6 cellular contexts compared by ENCODE assay signal in the genomic region with DNA sequence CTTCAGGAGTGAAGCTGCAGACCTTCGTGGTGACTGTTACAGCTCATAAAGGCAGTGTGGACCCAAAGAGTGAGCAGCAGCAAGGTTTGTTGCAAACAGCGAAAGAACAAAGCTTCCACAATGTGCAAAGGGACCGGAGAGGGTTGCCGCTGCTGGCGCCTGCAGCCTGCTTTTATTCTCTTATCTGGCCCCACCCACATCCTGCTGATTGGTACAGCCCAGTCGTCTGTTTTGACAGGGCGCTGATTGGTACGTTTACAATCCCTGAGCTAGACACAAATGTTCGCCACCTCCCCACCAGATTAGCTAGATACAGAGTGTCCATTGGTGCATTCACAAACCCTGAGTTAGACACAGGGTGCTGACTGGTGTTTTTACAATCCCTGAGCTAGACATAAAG. TPM values are rescaled to one million over a fixed set of nuclear protein-coding genes. Genes with fewer than 3 reads are reported as not detected.
DNase-seq lines count a peak whose midpoint lies in the region; ATAC-seq and TF ChIP-seq lines count a peak whose summit lies in the region.
"Not testable (repeated sequence)": the region's sequence is repeated elsewhere in the genome, so short reads cannot be mapped to it uniquely, and the experiment has no call there.

No MANE protein-coding gene starts in this region.

- not testable (repeated sequence) for H3K36me3 ChIP-seq in testis (ENCODE audit: low read depth, missing control alignments)

- H3K4me1 ChIP-seq in testis = not testable (repeated sequence)

- peaks cover 33% of the 10 kb centered on the region for H3K36me3 Mint-ChIP-seq in T-cell
- H3K36me3 Mint-ChIP-seq in activated T-cell treated with anti-CD3 and anti-CD28 coated beads, Interleukin-2, amount 50 U/mL, for 4 hours (ENCODE audit: insufficient read depth); activated naive CD8-positive, alpha-beta T cell; immature natural killer cell; natural killer cell treated with Interleukin-12 subunit alpha and Interleukin-12 subunit beta and Interleukin-15 and Interleukin-18, amount 100 ng/mL, for 72 hours: not testable (repeated sequence)

- intact Hi-C loops in testis (cut with DNase I; ENCODE audit: low total_unique reads) = not testable (repeated sequence)

- WGBS in testis, 2 donors = 69 to 74% methylated on average over 9 of the region's 9 CpGs

- not testable (repeated sequence) for ATAC-seq in T-cell (replicated peaks in 1 of 4); activated T-cell treated with anti-CD3 and anti-CD28 coated beads, Interleukin-2, amount 50 U/mL, for 4 hours; natural killer cell treated with Interleukin-12 subunit alpha and Interleukin-12 subunit beta and Interleukin-15 and Interleukin-18, amount 100 ng/mL, for 72 hours

- DNase-seq in T-cell; activated T-cell treated with anti-CD3 and anti-CD28 coated beads, Interleukin-2, amount 50 U/mL, for 4 hours; natural killer cell treated with Interleukin-12 subunit alpha and Interleukin-12 subunit beta and Interleukin-15 and Interleukin-18, amount 100 ng/mL, for 72 hours (ENCODE audit: low spot score): not testable (repeated sequence)
- peak in 2 of 3 donors; percentile 18 to 45 for DNase-seq in immature natural killer cell
- DNase-seq in testis = peak; percentile 68

- not testable (repeated sequence) for H3K27me3 Mint-ChIP-seq in T-cell; activated T-cell treated with anti-CD3 and anti-CD28 coated beads, Interleukin-2, amount 50 U/mL, for 4 hours (ENCODE audit: low read depth); activated naive CD8-positive, alpha-beta T cell; immature natural killer cell (ENCODE audit: low read depth in 3 of 3); natural killer cell treated with Interleukin-12 subunit alpha and Interleukin-12 subunit beta and Interleukin-15 and Interleukin-18, amount 100 ng/mL, for 72 hours

- not testable (repeated sequence) for H3K9me3 ChIP-seq in testis

- H3K4me1 Mint-ChIP-seq in T-cell = peaks cover 35 to 45% (median 38%) of the 10 kb centered on the region in 3 donors
- H3K4me1 Mint-ChIP-seq in activated T-cell treated with anti-CD3 and anti-CD28 coated beads, Interleukin-2, amount 50 U/mL, for 4 hours (ENCODE audit: low read depth) = peaks cover 12% of the 10 kb centered on the region
- peaks cover 30% of the 10 kb centered on the region for H3K4me1 Mint-ChIP-seq in activated naive CD8-positive, alpha-beta T cell (ENCODE audit: low read depth)
- H3K4me1 Mint-ChIP-seq in immature natural killer cell; natural killer cell treated with Interleukin-12 subunit alpha and Interleukin-12 subunit beta and Interleukin-15 and Interleukin-18, amount 100 ng/mL, for 72 hours (ENCODE audit: low read depth in 2 of 2): not testable (repeated sequence)

- H3K27ac Mint-ChIP-seq in T-cell (peak overlapping the region in 1 of 2 donors; percentile 67), immature natural killer cell (peak overlapping the region in 2 of 6 donors; percentile 9 to 62)
- H3K27ac Mint-ChIP-seq in activated naive CD8-positive, alpha-beta T cell = not testable (repeated sequence)
- peak overlapping the region in 1 of 2 donors; percentile 39 for H3K27ac Mint-ChIP-seq in natural killer cell treated with Interleukin-12 subunit alpha and Interleukin-12 subunit beta and Interleukin-15 and Interleukin-18, amount 100 ng/mL, for 72 hours

- peak overlapping the region; percentile 12 to 49 for H3K4me3 ChIP-seq in testis

- H3K27me3 ChIP-seq in testis = not testable (repeated sequence)

- CTCF ChIA-PET in T-cell (lab: Charles Lee) = not testable (repeated sequence)

- H3K9me3 Mint-ChIP-seq in T-cell; activated T-cell treated with anti-CD3 and anti-CD28 coated beads, Interleukin-2, amount 50 U/mL, for 4 hours; activated naive CD8-positive, alpha-beta T cell (ENCODE audit: low read depth); immature natural killer cell; natural killer cell treated with Interleukin-12 subunit alpha and Interleukin-12 subunit beta and Interleukin-15 and Interleukin-18, amount 100 ng/mL, for 72 hours: not testable (repeated sequence)

- POLR2A ChIA-PET in T-cell (lab: Charles Lee) = interaction anchor here in 1 of 2 donors (0.7 kb wide), 1 partner anchor 18 kb away, joined by 10 read pairs; no protein-coding TSS in a partner anchor

- H3K27ac ChIP-seq in testis = not testable (repeated sequence)

- TF ChIP-seq CTCF in testis (IDR thresholded peaks at IDR 0.05) = not testable (repeated sequence)

- TF ChIP-seq POLR2A in testis (IDR thresholded peaks at IDR 0.05) = not testable (repeated sequence)

- peak overlapping the region in 2 of 3 donors; percentile 41 to 53 for H3K4me3 Mint-ChIP-seq in T-cell
- H3K4me3 Mint-ChIP-seq in activated T-cell treated with anti-CD3 and anti-CD28 coated beads, Interleukin-2, amount 50 U/mL, for 4 hours = peak overlapping the region; percentile 29
- H3K4me3 Mint-ChIP-seq in activated naive CD8-positive, alpha-beta T cell = peak overlapping the region; percentile 68
- peak overlapping the region; percentile 80 to 89 (median 87) for H3K4me3 Mint-ChIP-seq in immature natural killer cell
- H3K4me3 Mint-ChIP-seq in natural killer cell treated with Interleukin-12 subunit alpha and Interleukin-12 subunit beta and Interleukin-15 and Interleukin-18, amount 100 ng/mL, for 72 hours = peak overlapping the region; percentile 82

RNA-seq across cellular contexts. Expression of gene DISC1, which starts 14.9 kb away (rescaled TPM):
- 10 to 100 TPM; 12.9 to 37.0 (median 14.6) TPM for total RNA-seq in T-cell
- 1 to 10 TPM in 1 of 3 donors, under 1 TPM in 2; 0.50 to 1.1 (median 0.57) TPM for total RNA-seq in activated T-cell treated with anti-CD3 and anti-CD28 coated beads, Interleukin-2, amount 50 U/mL, for 4 hours
- polyA plus RNA-seq in immature natural killer cell = 1 to 10 TPM in 2 of 3 donors, not detected in 1; 1.1 to 1.3 TPM
- 1 to 10 TPM; 4.0 to 8.8 TPM for total RNA-seq in natural killer cell treated with Interleukin-12 subunit alpha and Interleukin-12 subunit beta and Interleukin-15 and Interleukin-18, amount 100 ng/mL, for 72 hours
- 1 to 10 TPM; 5.7 to 6.8 TPM for total RNA-seq in testis
- 1.8 TPM for polyA plus RNA-seq in testis (ENCODE audit: insufficient read depth, low read depth, low replicate concordance)

Comparison
In these comparisons a context has a peak if more than half of its experiments do, and no peak if none do; other contexts are left out.
1. H3K4me3 Mint-ChIP-seq: peak in every context shown above with its lines; median percentile 87 in immature natural killer cell; 82 in natural killer cell treated with Interleukin-12 subunit alpha and Interleukin-12 subunit beta and Interleukin-15 and Interleukin-18, amount 100 ng/mL, for 72 hours; 68 in activated naive CD8-positive, alpha-beta T cell; 47 in T-cell; 29 in activated T-cell treated with anti-CD3 and anti-CD28 coated beads, Interleukin-2, amount 50 U/mL, for 4 hours.